In the genomic region with DNA sequence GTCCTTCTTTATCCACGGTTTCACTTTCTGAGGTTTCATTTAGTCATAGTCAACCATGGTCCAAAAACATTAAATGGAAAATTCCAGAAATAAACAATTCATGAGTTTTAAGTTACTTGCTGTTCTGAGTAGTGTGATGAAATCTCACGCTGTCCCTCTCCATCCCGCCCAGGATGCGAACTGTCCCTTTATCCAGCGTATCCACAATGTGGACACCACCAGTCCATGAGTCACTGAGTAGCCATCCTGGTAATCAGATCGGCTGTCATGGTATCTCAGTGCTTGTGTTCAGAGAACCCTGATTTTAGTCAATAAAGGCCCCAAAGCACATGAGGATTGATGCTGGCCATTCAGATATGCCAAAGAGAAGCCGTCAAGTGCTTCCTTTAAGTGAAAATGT, we compare ENCODE assay signal across 16 cellular contexts. TPM values are rescaled to one million over a fixed set of nuclear protein-coding genes. Genes with fewer than 3 reads are reported as not detected.
DNase-seq lines count a peak whose midpoint lies in the region; ATAC-seq, FAIRE-seq and TF ChIP-seq lines count a peak whose summit lies in the region.
"Had no signal": no experiment of that assay in that cellular context is flagged by ENCODE, and none has a peak within 500 bp of the region (broad histone marks: within the 10 kb centered on the region; RNA-seq: fewer than 3 reads in every experiment).

No MANE protein-coding gene starts in this region.

- H3K9me3 Mint-ChIP-seq in activated naive CD4-positive, alpha-beta T cell treated with anti-CD3 and anti-CD28 coated beads, Interleukin-2, amount 50 U/mL, for 24 hours = peaks cover 4% of the 10 kb centered on the region
- peaks cover 0 to 17% of the 10 kb centered on the region in 2 donors for H3K9me3 Mint-ChIP-seq in activated naive CD4-positive, alpha-beta T cell treated with anti-CD3 and anti-CD28 coated beads, Interleukin-2, amount 50 U/mL, for 72 hours
- no peaks in the 10 kb centered on the region for H3K9me3 Mint-ChIP-seq in activated CD4-positive, alpha-beta memory T cell treated with anti-CD3 and anti-CD28 coated beads, Interleukin-2, amount 10 ng/mL, durations not matched to agents 7 days and 5 days
- H3K9me3 Mint-ChIP-seq in stimulated activated naive B cell treated with anti-CD40 and anti-IgM and Interleukin-4, amounts not matched to agents 10 μg/mL and 1 μg/mL and 100 μg/mL, for 72 hours = peaks cover 0 to 5% of the 10 kb centered on the region in 2 donors

- H3K27ac Mint-ChIP-seq in activated naive CD4-positive, alpha-beta T cell treated with anti-CD3 and anti-CD28 coated beads, Interleukin-2, amount 50 U/mL, for 24 hours = peak overlapping the region; percentile 96
- no peak overlapping the region for H3K27ac Mint-ChIP-seq in activated naive CD4-positive, alpha-beta T cell treated with anti-CD3 and anti-CD28 coated beads, Interleukin-2, amount 50 U/mL, for 72 hours
- H3K27ac Mint-ChIP-seq in activated CD4-positive, alpha-beta memory T cell treated with anti-CD3 and anti-CD28 coated beads, Interleukin-2, amount 10 ng/mL, durations not matched to agents 7 days and 5 days = peak overlapping the region; percentile 33
- H3K27ac Mint-ChIP-seq in stimulated activated naive B cell treated with anti-CD40 and anti-IgM and Interleukin-4, amounts not matched to agents 10 μg/mL and 1 μg/mL and 100 μg/mL, for 72 hours = peak overlapping the region; percentile 60

- H4K20me1 ChIP-seq in fibroblast of lung (ENCODE audit: control insufficient read depth, extremely low read depth, insufficient read depth, low read length) = no peaks in the 10 kb centered on the region

- H3K9me3 ChIP-seq in fibroblast of lung (ENCODE audit: control insufficient read depth, insufficient read depth, low read depth, low read length) = no peaks in the 10 kb centered on the region
- no peaks in the 10 kb centered on the region for H3K9me3 ChIP-seq in ovary
- H3K9me3 ChIP-seq: colonic mucosa, SJSA1 had no signal

- intact Hi-C loops in ovary (cut with DNase I) = no loop called here

- no peak overlapping the region for H3K4me2 ChIP-seq in fibroblast of lung (ENCODE audit: extremely low read depth, insufficient read depth, low read length)

- POLR2A ChIA-PET in activated CD4-positive, alpha-beta memory T cell treated with anti-CD3 and anti-CD28 coated beads, Interleukin-2, amount 10 ng/mL, durations not matched to agents 7 days and 5 days (lab: Charles Lee) = no interaction called here

- no peak for ATAC-seq in activated naive CD4-positive, alpha-beta T cell treated with anti-CD3 and anti-CD28 coated beads, Interleukin-2, amount 50 U/mL, for 72 hours
- no peak for ATAC-seq in stimulated activated naive B cell treated with anti-CD40 and anti-IgM and Interleukin-4, amounts not matched to agents 10 μg/mL and 1 μg/mL and 100 μg/mL, for 72 hours (replicated peaks)

- H3K4me3 ChIP-seq in fibroblast of lung (replicated peaks in 1 of 4; ENCODE audit: control extremely low read depth in 1 of 4, insufficient read depth in 1 of 4, low read depth in 3 of 4, low read length in 4 of 4) (no peak overlapping the region), ovary (no peak overlapping the region)
- H3K4me3 ChIP-seq: colonic mucosa, esophagus muscularis mucosa, SJSA1 had no signal

- CTCF ChIA-PET in activated CD4-positive, alpha-beta memory T cell treated with anti-CD3 and anti-CD28 coated beads, Interleukin-2, amount 10 ng/mL, durations not matched to agents 7 days and 5 days (lab: Charles Lee) = no interaction called here

- WGBS in ovary, 3 donors = 96 to 97% (median 97%) methylated on average over 7 of the region's 7 CpGs

- no peak for DNase-seq in activated naive CD4-positive, alpha-beta T cell treated with anti-CD3 and anti-CD28 coated beads, Interleukin-2, amount 50 U/mL, for 72 hours (ENCODE audit: low spot score in 2 of 2)
- no peak for DNase-seq in activated CD4-positive, alpha-beta memory T cell treated with anti-CD3 and anti-CD28 coated beads, Interleukin-2, amount 10 ng/mL, durations not matched to agents 7 days and 5 days
- DNase-seq in fibroblast of lung (ENCODE audit: low read depth in 2 of 2) (peak; percentile 39 to 48), activated gamma-delta T cell treated with Interleukin-2 at 50 U/mL for 16 hours (no peak), ovary (no peak), GM12891 (ENCODE audit: insufficient read length, low spot score) (no peak)
- DNase-seq in stimulated activated naive B cell treated with anti-CD40 and anti-IgM and Interleukin-4, amounts not matched to agents 10 μg/mL and 1 μg/mL and 100 μg/mL, for 72 hours = no peak
- DNase-seq: activated CD4-positive, CD25-positive, alpha-beta regulatory T cell; activated gamma-delta T cell; colonic mucosa; MM.1S; NCI-H2107 had no signal

- H3K36me3 ChIP-seq in fibroblast of lung (ENCODE audit: control insufficient read depth, insufficient read depth, low read length) (no peaks in the 10 kb centered on the region), ovary (no peaks in the 10 kb centered on the region)
- H3K36me3 ChIP-seq: colonic mucosa had no signal

- H3K27ac ChIP-seq in fibroblast of lung (ENCODE audit: insufficient read depth, low read length) (no peak overlapping the region), ovary (no peak overlapping the region)
- H3K27ac ChIP-seq: colonic mucosa, esophagus muscularis mucosa, SJSA1 had no signal

- TF ChIP-seq CTCF in fibroblast of lung (conservative IDR thresholded peaks at IDR 0.05 in 1 of 2, IDR thresholded peaks at IDR 0.05 in 1 of 2; ENCODE audit: low read depth in 1 of 2, low read length in 2 of 2) (no peak), ovary (IDR thresholded peaks at IDR 0.05) (no peak)

- TF ChIP-seq POLR2A in ovary (IDR thresholded peaks at IDR 0.05) = no peak
- no peak for TF ChIP-seq POLR2A in GM12891 (IDR thresholded peaks at IDR 0.05; ENCODE audit: low read depth, low read length)

- no peaks in the 10 kb centered on the region for H3K27me3 Mint-ChIP-seq in activated naive CD4-positive, alpha-beta T cell treated with anti-CD3 and anti-CD28 coated beads, Interleukin-2, amount 50 U/mL, for 24 hours
- H3K27me3 Mint-ChIP-seq in activated CD4-positive, alpha-beta memory T cell treated with anti-CD3 and anti-CD28 coated beads, Interleukin-2, amount 10 ng/mL, durations not matched to agents 7 days and 5 days = no peaks in the 10 kb centered on the region
- H3K27me3 Mint-ChIP-seq in stimulated activated naive B cell treated with anti-CD40 and anti-IgM and Interleukin-4, amounts not matched to agents 10 μg/mL and 1 μg/mL and 100 μg/mL, for 72 hours = no peaks in the 10 kb centered on the region

- H3K79me2 ChIP-seq in fibroblast of lung (ENCODE audit: control insufficient read depth, insufficient read depth, low read length) = peaks cover 10% of the 10 kb centered on the region

- no peak for FAIRE-seq in GM12891 (lab: Jason Lieb, UNC)
- FAIRE-seq: H1 had no signal

- TF ChIP-seq EP300 in ovary (IDR thresholded peaks at IDR 0.05) = no peak

- no peak overlapping the region for H2AFZ ChIP-seq in fibroblast of lung (ENCODE audit: low read length)

- no peaks in the 10 kb centered on the region for H3K4me1 ChIP-seq in fibroblast of lung (ENCODE audit: control insufficient read depth, extremely low read depth, insufficient read depth, low read length)
- peaks cover 7% of the 10 kb centered on the region for H3K4me1 ChIP-seq in ovary (ENCODE audit: insufficient read depth)
- H3K4me1 ChIP-seq: colonic mucosa had no signal

- peaks cover 53% of the 10 kb centered on the region for H3K36me3 Mint-ChIP-seq in activated naive CD4-positive, alpha-beta T cell treated with anti-CD3 and anti-CD28 coated beads, Interleukin-2, amount 50 U/mL, for 24 hours
- peaks cover 59 to 83% of the 10 kb centered on the region in 2 donors for H3K36me3 Mint-ChIP-seq in activated naive CD4-positive, alpha-beta T cell treated with anti-CD3 and anti-CD28 coated beads, Interleukin-2, amount 50 U/mL, for 72 hours
- peaks cover 83% of the 10 kb centered on the region for H3K36me3 Mint-ChIP-seq in activated CD4-positive, alpha-beta memory T cell treated with anti-CD3 and anti-CD28 coated beads, Interleukin-2, amount 10 ng/mL, durations not matched to agents 7 days and 5 days (ENCODE audit: low read depth)
- peaks cover 58 to 62% of the 10 kb centered on the region in 2 donors for H3K36me3 Mint-ChIP-seq in stimulated activated naive B cell treated with anti-CD40 and anti-IgM and Interleukin-4, amounts not matched to agents 10 μg/mL and 1 μg/mL and 100 μg/mL, for 72 hours

- H3K27me3 ChIP-seq in fibroblast of lung (ENCODE audit: control insufficient read depth, insufficient read depth, low read length) (no peaks in the 10 kb centered on the region), ovary (no peaks in the 10 kb centered on the region)
- H3K27me3 ChIP-seq: colonic mucosa, esophagus muscularis mucosa, SJSA1 had no signal

- peaks cover 90% of the 10 kb centered on the region for H3K4me1 Mint-ChIP-seq in activated naive CD4-positive, alpha-beta T cell treated with anti-CD3 and anti-CD28 coated beads, Interleukin-2, amount 50 U/mL, for 24 hours
- peaks cover 79% of the 10 kb centered on the region for H3K4me1 Mint-ChIP-seq in activated CD4-positive, alpha-beta memory T cell treated with anti-CD3 and anti-CD28 coated beads, Interleukin-2, amount 10 ng/mL, durations not matched to agents 7 days and 5 days
- peaks cover 49 to 85% of the 10 kb centered on the region in 2 donors for H3K4me1 Mint-ChIP-seq in stimulated activated naive B cell treated with anti-CD40 and anti-IgM and Interleukin-4, amounts not matched to agents 10 μg/mL and 1 μg/mL and 100 μg/mL, for 72 hours

- no peak overlapping the region for H3K9ac ChIP-seq in fibroblast of lung (ENCODE audit: insufficient read depth, low read length)

- H3K4me3 Mint-ChIP-seq in activated naive CD4-positive, alpha-beta T cell treated with anti-CD3 and anti-CD28 coated beads, Interleukin-2, amount 50 U/mL, for 24 hours = peak overlapping the region; percentile 82
- peak overlapping the region; percentile 89 for H3K4me3 Mint-ChIP-seq in activated CD4-positive, alpha-beta memory T cell treated with anti-CD3 and anti-CD28 coated beads, Interleukin-2, amount 10 ng/mL, durations not matched to agents 7 days and 5 days
- H3K4me3 Mint-ChIP-seq in stimulated activated naive B cell treated with anti-CD40 and anti-IgM and Interleukin-4, amounts not matched to agents 10 μg/mL and 1 μg/mL and 100 μg/mL, for 72 hours = peak overlapping the region in 1 of 2 donors; percentile 47

TF ChIP-seq in GM12891, 5 proteins besides CTCF, POLR2A, EP300 and RAD21 (continues in another document):
- TF ChIP-seq POLR2AphosphoS5 (IDR thresholded peaks at IDR 0.05; ENCODE audit: low read depth, low read length) (no peak), TAF1 (IDR thresholded peaks at IDR 0.05; ENCODE audit: low read depth, low read length) (no peak)

RNA-seq across cellular contexts. Expression of a gene that starts 3.7 kb away (rescaled TPM):
- total RNA-seq in activated naive CD4-positive, alpha-beta T cell treated with anti-CD3 and anti-CD28 coated beads, Interleukin-2, amount 50 U/mL, for 72 hours = 10 to 100 TPM; 52.8 to 71.2 TPM
- total RNA-seq in activated CD4-positive, alpha-beta memory T cell treated with anti-CD3 and anti-CD28 coated beads, Interleukin-2, amount 10 ng/mL, durations not matched to agents 7 days and 5 days = 10 to 100 TPM; 85.2 to 88.0 TPM
- 9.8 and 10.9 TPM in 2 replicates for total RNA-seq in fibroblast of lung
- 15.7 and 16.9 TPM in 2 replicates for polyA plus RNA-seq in fibroblast of lung
- 15.3 and 16.3 TPM in 2 replicates for polyA plus RNA-seq in fibroblast of lung (2012)
- polyA minus RNA-seq in fibroblast of lung (ENCODE audit: low replicate concordance) = 6.7 and 9.4 TPM in 2 replicates
- 10 to 100 TPM in 6 of 7 donors, 1 to 10 TPM in 1; 7.1 to 23.8 (median 19.4) TPM for total RNA-seq in ovary
- polyA plus RNA-seq in ovary = 10 to 100 TPM; 11.1 to 31.3 TPM
- 14.2 TPM for polyA plus RNA-seq in GM12891 (2012; ENCODE audit: low read depth, missing spikeins)

Comparison
In these comparisons a context has a peak if more than half of its experiments do, and no peak if none do; other contexts are left out.
1. H3K27ac Mint-ChIP-seq: peak in activated naive CD4-positive, alpha-beta T cell treated with anti-CD3 and anti-CD28 coated beads, Interleukin-2, amount 50 U/mL, for 24 hours (single experiment), activated CD4-positive, alpha-beta memory T cell treated with anti-CD3 and anti-CD28 coated beads, Interleukin-2, amount 10 ng/mL, durations not matched to agents 7 days and 5 days (single experiment) and stimulated activated naive B cell treated with anti-CD40 and anti-IgM and Interleukin-4, amounts not matched to agents 10 μg/mL and 1 μg/mL and 100 μg/mL, for 72 hours (single experiment); none in activated naive CD4-positive, alpha-beta T cell treated with anti-CD3 and anti-CD28 coated beads, Interleukin-2, amount 50 U/mL, for 72 hours (0 of 2).
2. DNase-seq: peak in fibroblast of lung (2 of 2); none in activated naive CD4-positive, alpha-beta T cell treated with anti-CD3 and anti-CD28 coated beads, Interleukin-2, amount 50 U/mL, for 72 hours (0 of 2), activated CD4-positive, alpha-beta memory T cell treated with anti-CD3 and anti-CD28 coated beads, Interleukin-2, amount 10 ng/mL, durations not matched to agents 7 days and 5 days (single experiment), stimulated activated naive B cell treated with anti-CD40 and anti-IgM and Interleukin-4, amounts not matched to agents 10 μg/mL and 1 μg/mL and 100 μg/mL, for 72 hours (single experiment), activated gamma-delta T cell treated with Interleukin-2 at 50 U/mL for 16 hours (single experiment), ovary (0 of 5) and GM12891 (single experiment).